8 cellular contexts compared by ENCODE assay signal in genomic region chr10:132352462-132353308, GRCh38. TPM values are rescaled to one million over a fixed set of nuclear protein-coding genes. Genes with fewer than 3 reads are reported as not detected.
DNase-seq lines count a peak whose midpoint lies in the region; ATAC-seq and TF ChIP-seq lines count a peak whose summit lies in the region.
"Not testable (repeated sequence)": the region's sequence is repeated elsewhere in the genome, so short reads cannot be mapped to it uniquely, and the experiment has no call there.

No MANE protein-coding gene starts in this region.

- H3K27ac Mint-ChIP-seq in CD14-positive monocyte, activated B cell treated with CpG ODN at 0.5 μM for 24 hours: not testable (repeated sequence)
- peak overlapping the region in 1 of 2 donors; percentile 63 for H3K27ac Mint-ChIP-seq in natural killer cell

- H3F3A ChIP-seq in GM23248 (ENCODE audit: insufficient read depth) = not testable (repeated sequence)

- not testable (repeated sequence) for H3K4me3 Mint-ChIP-seq in CD14-positive monocyte, activated B cell treated with CpG ODN at 0.5 μM for 24 hours, natural killer cell

- H3K9me3 ChIP-seq in GM23248 (ENCODE audit: low read depth); gastroesophageal sphincter: not testable (repeated sequence)

- H3K4me2 ChIP-seq in GM23248 (ENCODE audit: unreplicated experiment) = not testable (repeated sequence)

- H3K9me3 Mint-ChIP-seq in CD14-positive monocyte, activated B cell treated with CpG ODN at 0.5 μM for 24 hours, natural killer cell: not testable (repeated sequence)

- not testable (repeated sequence) for H3K36me3 ChIP-seq in GM23248 (ENCODE audit: low read depth)
- H3K36me3 ChIP-seq in gastroesophageal sphincter = peaks cover 0 to 55% of the 10 kb centered on the region in 2 donors

- ATAC-seq in activated B cell treated with CpG ODN at 0.5 μM for 24 hours (ENCODE audit: low read depth) (peak; percentile 74), gastroesophageal sphincter (peak; percentile 63), natural killer cell (peak; percentile 61 to 87 (median 77))

- peaks cover 17% of the 10 kb centered on the region for H3K4me1 Mint-ChIP-seq in CD14-positive monocyte
- H3K4me1 Mint-ChIP-seq in activated B cell treated with CpG ODN at 0.5 μM for 24 hours, natural killer cell: not testable (repeated sequence)

- DNase-seq in CD14-positive monocyte (ENCODE audit: low spot score) (peak; percentile 64), GM23248 (peak; percentile 66), NCI-H2196 (lab: John Stamatoyannopoulos, UW; ENCODE audit: unreplicated experiment) (peak; percentile 33), activated B cell treated with CpG ODN at 0.5 μM for 24 hours (peak; percentile 68), amniotic epithelial cell (ENCODE audit: low read depth) (peak; percentile 33), natural killer cell (peak; percentile 76)
- peak; percentile 25 to 29 for DNase-seq in stimulated activated CD8-positive, alpha-beta memory T cell treated with anti-CD3 and anti-CD28 coated beads, Interleukin-15, amount 100 ng/mL, for 4 hours (ENCODE audit: low read depth in 2 of 2)

- not testable (repeated sequence) for TF ChIP-seq POLR2A in gastroesophageal sphincter (IDR thresholded peaks at IDR 0.05)

- intact Hi-C loops in CD14-positive monocyte (cut with micrococcal nuclease) = loop anchor here (2.0 to 5.0 kb wide), 2 partner anchors 45 to 130 kb away; partner anchors contain the start of gene STK32C (in 1 of the 2)
- intact Hi-C loops in activated B cell treated with CpG ODN at 0.5 μM for 24 hours (cut with micrococcal nuclease) = loop anchor here (1.0 to 2.0 kb wide), 5 partner anchors 20 to 467 kb away; partner anchors contain the start of gene LRRC27
- intact Hi-C loops in natural killer cell (cut with micrococcal nuclease) = loop anchor here (1.0 kb wide), 1 partner anchor 129 kb away; no protein-coding TSS in a partner anchor

- H3K36me3 Mint-ChIP-seq in CD14-positive monocyte (peaks cover 38 to 49% of the 10 kb centered on the region in 2 donors), activated B cell treated with CpG ODN at 0.5 μM for 24 hours (ENCODE audit: low read depth) (peaks cover 14% of the 10 kb centered on the region)
- H3K36me3 Mint-ChIP-seq in natural killer cell = not testable (repeated sequence)

- H3K27ac ChIP-seq in GM23248, gastroesophageal sphincter: not testable (repeated sequence)

- not testable (repeated sequence) for H3K9me2 ChIP-seq in GM23248 (ENCODE audit: insufficient read depth)

- H3K79me2 ChIP-seq in GM23248 (ENCODE audit: insufficient read depth) = not testable (repeated sequence)

- H3K27me3 Mint-ChIP-seq in CD14-positive monocyte (ENCODE audit: low read depth in 3 of 3); activated B cell treated with CpG ODN at 0.5 μM for 24 hours; natural killer cell (ENCODE audit: low read depth in 2 of 2): not testable (repeated sequence)

- H3K9ac ChIP-seq in GM23248 = not testable (repeated sequence)

- WGBS in GM23248 (ENCODE audit: low coverage in 1 of 2, low lambda C conversion rate in 2 of 2, missing lambda C conversion rate in 2 of 2), 2 experiments = 52 to 55% methylated on average over 20 to 40 of the region's 44 CpGs
- 2 to 27% methylated on average over 7 to 10 of the region's 44 CpGs for WGBS in gastroesophageal sphincter (ENCODE audit: low coverage in 1 of 2), 2 donors

- H3K4me1 ChIP-seq in GM23248 (ENCODE audit: insufficient read depth); gastroesophageal sphincter: not testable (repeated sequence)

- not testable (repeated sequence) for H4K20me1 ChIP-seq in GM23248 (ENCODE audit: insufficient read depth)

- CTCF ChIA-PET in activated B cell treated with CpG ODN at 0.5 μM for 24 hours (lab: Charles Lee) = interaction anchor here (1.4 kb wide), 1 partner anchor 129 kb away, joined by 6 read pairs; no protein-coding TSS in a partner anchor

- in situ Hi-C loops in GM23248 (cut with MboI) = not testable (repeated sequence)

- H3K4me3 ChIP-seq in GM23248, gastroesophageal sphincter: not testable (repeated sequence)

- TF ChIP-seq CTCF in CD14-positive monocyte (IDR thresholded peaks at IDR 0.05) (peak; percentile 96), activated B cell treated with CpG ODN at 0.5 μM for 24 hours (IDR thresholded peaks at IDR 0.05) (peak; percentile 43), gastroesophageal sphincter (IDR thresholded peaks at IDR 0.05) (peak in 3 of 4 experiments; percentile 68 to 91 (median 75)), natural killer cell (IDR thresholded peaks at IDR 0.05) (peak; percentile 75)

- H3K27me3 ChIP-seq in GM23248 (replicated peaks; ENCODE audit: insufficient read depth); gastroesophageal sphincter: not testable (repeated sequence)

- POLR2A ChIA-PET in activated B cell treated with CpG ODN at 0.5 μM for 24 hours (lab: Charles Lee) = not testable (repeated sequence)

- not testable (repeated sequence) for H2AFZ ChIP-seq in GM23248

- TF ChIP-seq EP300 in gastroesophageal sphincter (IDR thresholded peaks at IDR 0.05) = not testable (repeated sequence)

RNA-seq across cellular contexts. Expression of gene LRRC27, which starts 20.7 kb away (rescaled TPM):
- polyA plus RNA-seq in CD14-positive monocyte = 1 to 10 TPM; 3.6 TPM
- total RNA-seq in GM23248 (2014; rRNA removed; shearing (Covaris generic)) = 7.5 and 11.1 TPM in 2 replicates
- polyA plus RNA-seq in GM23248 (2016; fragmentation: Nextera tagmentation; extraction: Ambion mirVana) = 9.6 and 11.5 TPM in 2 replicates
- total RNA-seq in activated B cell treated with CpG ODN at 0.5 μM for 24 hours = 9.1 and 15.2 TPM in 2 replicates
- total RNA-seq in gastroesophageal sphincter = 1 to 10 TPM; 3.1 to 5.8 (median 4.4) TPM
- 10 to 100 TPM in 1 of 3 donors, 1 to 10 TPM in 2; 8.1 to 22.5 (median 9.9) TPM for total RNA-seq in natural killer cell

RNA-seq across cellular contexts. Expression of gene PWWP2B, which starts 44.3 kb away (rescaled TPM):
- polyA plus RNA-seq in CD14-positive monocyte (1 to 10 TPM; 2.4 to 2.7 TPM), GM23248 (2016; fragmentation: Nextera tagmentation; extraction: Ambion mirVana) (0.66 TPM in 2 replicates)
- total RNA-seq in GM23248 (2014; rRNA removed; shearing (Covaris generic)) = 2.4 and 5.8 TPM in 2 replicates
- total RNA-seq in activated B cell treated with CpG ODN at 0.5 μM for 24 hours (12.8 and 13.4 TPM in 2 replicates), gastroesophageal sphincter (10 to 100 TPM; 11.3 to 17.1 (median 14.8) TPM), natural killer cell (10 to 100 TPM; 23.7 to 29.5 (median 24.4) TPM)

RNA-seq across cellular contexts. Expression of gene STK32C, which starts 44.9 kb away (rescaled TPM):
- polyA plus RNA-seq in CD14-positive monocyte (10 to 100 TPM; 13.6 to 18.4 TPM), GM23248 (2016; fragmentation: Nextera tagmentation; extraction: Ambion mirVana) (8.8 TPM in 2 replicates)
- 7.1 and 9.8 TPM in 2 replicates for total RNA-seq in GM23248 (2014; rRNA removed; shearing (Covaris generic))
- total RNA-seq in activated B cell treated with CpG ODN at 0.5 μM for 24 hours (11.0 and 13.8 TPM in 2 replicates), gastroesophageal sphincter (10 to 100 TPM in 1 of 4 donors, 1 to 10 TPM in 3; 3.8 to 13.0 (median 5.1) TPM), natural killer cell (10 to 100 TPM; 12.7 to 22.1 (median 17.9) TPM)

Comparison
In these comparisons a context has a peak if more than half of its experiments do, and no peak if none do; other contexts are left out.
1. CTCF ChIP-seq: peak in every context shown above with its lines; median percentile 96 in CD14-positive monocyte; 75 in gastroesophageal sphincter; 75 in natural killer cell; 43 in activated B cell treated with CpG ODN at 0.5 μM for 24 hours.